ENCODE assay signal across 21 cellular contexts in the genomic region with DNA sequence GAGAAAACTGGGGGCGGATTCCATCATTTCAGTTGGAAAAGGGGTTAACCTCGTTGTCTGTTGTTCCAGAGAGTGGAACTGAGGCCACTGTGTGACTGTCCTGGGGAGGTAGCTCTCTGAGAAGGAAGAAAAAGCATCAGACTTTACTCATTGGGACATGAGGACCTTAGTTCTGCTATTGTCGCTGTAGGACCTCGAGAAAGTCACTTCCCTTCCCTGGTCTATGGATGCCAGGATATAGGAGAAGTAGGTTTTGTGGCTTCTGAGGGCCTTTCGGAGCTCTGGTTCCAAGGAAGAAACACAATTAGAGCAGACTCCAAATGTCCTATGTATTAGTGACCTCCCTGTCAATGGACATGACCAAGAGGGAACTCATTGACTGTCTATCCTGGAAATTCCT. TPM values are rescaled to one million over a fixed set of nuclear protein-coding genes. Genes with fewer than 3 reads are reported as not detected.
DNase-seq lines count a peak whose midpoint lies in the region; ATAC-seq, FAIRE-seq and TF ChIP-seq lines count a peak whose summit lies in the region.
"Had no signal": no experiment of that assay in that cellular context is flagged by ENCODE, and none has a peak within 500 bp of the region (broad histone marks: within the 10 kb centered on the region; RNA-seq: fewer than 3 reads in every experiment).

No MANE protein-coding gene starts in this region.

- H3K4me3 Mint-ChIP-seq in activated CD8-positive, alpha-beta memory T cell treated with anti-CD3 and anti-CD28 coated beads, Interleukin-2, amount 10 ng/mL, durations not matched to agents 7 days and 5 days = no peak overlapping the region

- TF ChIP-seq CTCF in Loucy (conservative IDR thresholded peaks at IDR 0.05; ENCODE audit: low read length) = no peak
- TF ChIP-seq CTCF in brain microvascular endothelial cell (IDR thresholded peaks at IDR 0.05; ENCODE audit: low read depth, low read length, missing control alignments) = no peak

- no peak for TF ChIP-seq POLR2A in H54 (IDR thresholded peaks at IDR 0.05; ENCODE audit: low read depth, low read length)

- no peaks in the 10 kb centered on the region for H3F3A ChIP-seq in Loucy (ENCODE audit: low read depth)

- H3K27me3 Mint-ChIP-seq in activated CD8-positive, alpha-beta memory T cell treated with anti-CD3 and anti-CD28 coated beads, Interleukin-2, amount 10 ng/mL, durations not matched to agents 7 days and 5 days = no peaks in the 10 kb centered on the region
- H3K27me3 Mint-ChIP-seq: stimulated activated naive CD8-positive, alpha-beta T cell treated with anti-CD3 and anti-CD28 coated beads, Interleukin-15, amount 100 ng/mL, for 72 hours had no signal

- H3K9me2 ChIP-seq in Loucy (replicated peaks; ENCODE audit: low read depth, low read length) = no peaks in the 10 kb centered on the region

- H3K9me3 ChIP-seq in Loucy (ENCODE audit: insufficient read depth, low read depth, low read length) (no peaks in the 10 kb centered on the region), skeletal muscle tissue (ENCODE audit: control insufficient read depth in 3 of 3, low read length in 3 of 3) (no peaks in the 10 kb centered on the region)
- H3K9me3 ChIP-seq: Caco-2, vagina had no signal

- H3K9ac ChIP-seq in Loucy (ENCODE audit: low read depth, low read length, poor library complexity, severe bottlenecking) = peak overlapping the region; percentile 40
- peak overlapping the region; percentile 26 to 74 (median 52) for H3K9ac ChIP-seq in skeletal muscle tissue (ENCODE audit: low read depth in 1 of 3, low read length in 3 of 3)

- H3K36me3 ChIP-seq in Loucy (ENCODE audit: insufficient read depth, low read length) (no peaks in the 10 kb centered on the region), brain microvascular endothelial cell (replicated peaks) (no peaks in the 10 kb centered on the region), skeletal muscle tissue (ENCODE audit: control insufficient read depth in 3 of 3, insufficient read depth in 3 of 3, low read length in 3 of 3) (peaks cover 0 to 4% (median 0%) of the 10 kb centered on the region in 3 donors)
- H3K36me3 ChIP-seq: vagina had no signal

- peak overlapping the region; percentile 87 for H3K27ac ChIP-seq in brain microvascular endothelial cell
- peak overlapping the region; percentile 76 for H3K27ac ChIP-seq in skeletal muscle tissue (ENCODE audit: low read depth, low read length)
- H3K27ac ChIP-seq: vagina had no signal

- H3K4me1 Mint-ChIP-seq in activated CD8-positive, alpha-beta memory T cell treated with anti-CD3 and anti-CD28 coated beads, Interleukin-2, amount 10 ng/mL, durations not matched to agents 7 days and 5 days = peaks cover 72% of the 10 kb centered on the region

- no peak overlapping the region for H2AFZ ChIP-seq in Loucy (ENCODE audit: low read length)

- H3K4me1 ChIP-seq in Loucy (ENCODE audit: insufficient read depth, low read length, poor library complexity, severe bottlenecking) = peaks cover 72% of the 10 kb centered on the region
- peaks cover 68 to 85% (median 77%) of the 10 kb centered on the region in 3 donors for H3K4me1 ChIP-seq in skeletal muscle tissue (ENCODE audit: control insufficient read depth in 3 of 3, insufficient read depth in 3 of 3, low read length in 3 of 3)
- H3K4me1 ChIP-seq: vagina had no signal

- no peak overlapping the region for H3K4me2 ChIP-seq in Loucy (ENCODE audit: low read depth, low read length, poor library complexity, severe bottlenecking)

- ATAC-seq in activated CD8-positive, alpha-beta memory T cell treated with anti-CD3 and anti-CD28 coated beads, Interleukin-2, amount 10 ng/mL, durations not matched to agents 7 days and 5 days = no peak
- ATAC-seq: Panc1; stimulated activated naive CD8-positive, alpha-beta T cell treated with anti-CD3 and anti-CD28 coated beads, Interleukin-15, amount 100 ng/mL, for 72 hours had no signal

- CTCF ChIA-PET in activated CD8-positive, alpha-beta memory T cell treated with anti-CD3 and anti-CD28 coated beads, Interleukin-2, amount 10 ng/mL, durations not matched to agents 7 days and 5 days (lab: Charles Lee) = interaction anchor here (0.8 to 3.7 kb wide), 4 partner anchors 11 to 25 kb away, joined by 3 to 39 read pairs (median 8); no protein-coding TSS in a partner anchor

- FAIRE-seq in H54 (lab: Jason Lieb, UNC) = no peak
- FAIRE-seq: frontal cortex had no signal

- H3K4me3 ChIP-seq in Loucy (ENCODE audit: low read length, poor library complexity, severe bottlenecking) (no peak overlapping the region), brain microvascular endothelial cell (ENCODE audit: low read depth, low read length) (no peak overlapping the region), skeletal muscle tissue (ENCODE audit: low read length in 3 of 3) (peak overlapping the region in 2 of 3 donors; percentile 39 to 64)
- H3K4me3 ChIP-seq: lung, vagina had no signal

- DNase-seq in activated CD8-positive, alpha-beta memory T cell treated with anti-CD3 and anti-CD28 coated beads, Interleukin-2, amount 10 ng/mL, durations not matched to agents 7 days and 5 days = no peak
- no peak for DNase-seq in activated CD8-positive, alpha-beta memory T cell treated with anti-CD3 and anti-CD28 coated beads for 24 hours
- DNase-seq in brain microvascular endothelial cell (no peak), H54 (ENCODE audit: insufficient read length, low spot score) (no peak)
- no peak for DNase-seq in activated CD4-positive, alpha-beta T cell treated with anti-CD3 and anti-CD28 coated beads, Interleukin-2, amount 50 U/mL, for 4 hours
- no peak for DNase-seq in stimulated activated CD4-positive, alpha-beta T cell treated with anti-CD3 and anti-CD28 coated beads, Interleukin-2, amount 100 ng/mL, for 24 hours
- DNase-seq: activated CD4-positive, CD25-positive, alpha-beta regulatory T cell treated with anti-CD3 and anti-CD28 coated beads, Interleukin-2, amount 50 U/mL, for 72 hours; activated T-cell treated with anti-CD3 and anti-CD28 coated beads, Interleukin-2, amount 50 U/mL, for 1 hour; Caco-2; naive thymus-derived CD4-positive, alpha-beta T cell; NCI-H1092; NCI-H2107; stimulated activated CD4-positive, alpha-beta T cell treated with anti-CD3 and anti-CD28 coated beads, Interleukin-15, amount 100 ng/mL, for 24 hours; stimulated activated naive CD8-positive, alpha-beta T cell treated with anti-CD3 and anti-CD28 coated beads, Interleukin-15, amount 100 ng/mL, for 72 hours had no signal

- in situ Hi-C loops in brain microvascular endothelial cell (cut with HindIII; ENCODE audit: low pct_ligation_motif_present, low sequenced_read_pairs) = no loop called here

- H4K20me1 ChIP-seq in Loucy (ENCODE audit: insufficient read depth, low read length, poor library complexity, severe bottlenecking) = no peaks in the 10 kb centered on the region

- no peaks in the 10 kb centered on the region for H3K27me3 ChIP-seq in Loucy (ENCODE audit: insufficient read depth, low read length, poor library complexity, severe bottlenecking)
- no peaks in the 10 kb centered on the region for H3K27me3 ChIP-seq in brain microvascular endothelial cell (replicated peaks)
- no peaks in the 10 kb centered on the region for H3K27me3 ChIP-seq in skeletal muscle tissue (ENCODE audit: control insufficient read depth in 3 of 3, insufficient read depth in 3 of 3, low read length in 3 of 3)
- H3K27me3 ChIP-seq: vagina had no signal

- peak overlapping the region; percentile 99 for H3K27ac Mint-ChIP-seq in activated CD8-positive, alpha-beta memory T cell treated with anti-CD3 and anti-CD28 coated beads, Interleukin-2, amount 10 ng/mL, durations not matched to agents 7 days and 5 days
- H3K27ac Mint-ChIP-seq: progenitor cell of endocrine pancreas had no signal

- peaks cover 11% of the 10 kb centered on the region; the same call in 1 of the 2 replicates for H3K79me2 ChIP-seq in Loucy (ENCODE audit: insufficient read depth, low read length)

- H3K36me3 Mint-ChIP-seq in activated CD8-positive, alpha-beta memory T cell treated with anti-CD3 and anti-CD28 coated beads, Interleukin-2, amount 10 ng/mL, durations not matched to agents 7 days and 5 days = peaks cover 48% of the 10 kb centered on the region

- H3K9me3 Mint-ChIP-seq in activated CD8-positive, alpha-beta memory T cell treated with anti-CD3 and anti-CD28 coated beads, Interleukin-2, amount 10 ng/mL, durations not matched to agents 7 days and 5 days (ENCODE audit: low read depth) = no peaks in the 10 kb centered on the region

RNA-seq across cellular contexts. Expression of gene MYO18B, which starts 6.2 kb away (rescaled TPM):
- 1 to 10 TPM; 3.6 to 6.1 TPM for total RNA-seq in activated CD8-positive, alpha-beta memory T cell treated with anti-CD3 and anti-CD28 coated beads, Interleukin-2, amount 10 ng/mL, durations not matched to agents 7 days and 5 days
- 144 TPM for total RNA-seq in skeletal muscle tissue
- total RNA-seq: frontal cortex, vagina had no signal

Comparison
In these comparisons a context has a peak if more than half of its experiments do, and no peak if none do; other contexts are left out.
1. H3K4me3 ChIP-seq: peak in skeletal muscle tissue (2 of 3); none in Loucy (single experiment) and brain microvascular endothelial cell (single experiment).
2. RNA of gene MYO18B, which starts 6.2 kb away (total RNA-seq): 144 TPM in skeletal muscle tissue (single experiment); 3.6 to 6.1 TPM in activated CD8-positive, alpha-beta memory T cell treated with anti-CD3 and anti-CD28 coated beads, Interleukin-2, amount 10 ng/mL, durations not matched to agents 7 days and 5 days; every median in the first group is over 10 times any median in the second.